In the genomic region with DNA sequence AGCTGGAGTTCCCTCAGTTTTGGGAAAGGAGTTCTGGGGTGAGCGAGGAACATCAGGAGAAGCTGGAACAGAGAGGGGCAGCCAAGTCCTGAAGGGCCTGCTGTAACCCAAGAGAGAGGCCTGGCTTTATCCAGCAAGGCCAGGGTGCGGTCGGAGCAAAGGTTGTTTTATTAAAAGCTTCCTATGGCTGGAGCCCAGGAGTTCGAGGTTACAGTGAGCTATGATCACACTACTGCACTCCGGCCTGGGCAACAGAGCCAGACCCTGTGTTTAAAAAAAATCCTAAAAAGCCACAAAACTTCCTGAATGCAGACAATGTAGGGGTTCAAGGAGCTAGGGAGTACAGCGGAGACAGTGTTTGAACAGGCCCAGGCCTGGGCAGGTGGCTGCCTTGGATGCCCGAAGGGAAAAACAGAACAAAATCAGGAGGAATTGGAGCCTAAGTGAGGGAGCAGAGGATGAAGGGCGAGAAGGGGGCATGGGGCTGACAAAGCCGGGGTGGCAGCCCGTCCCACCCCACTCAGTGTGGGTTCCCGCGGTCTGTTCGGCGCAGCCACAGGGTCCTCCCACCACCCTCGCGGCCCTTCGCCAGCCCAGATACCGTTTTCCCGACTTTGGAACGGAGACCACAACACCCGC, we compare ENCODE assay signal across 8 cellular contexts. TPM values are rescaled to one million over a fixed set of nuclear protein-coding genes. Genes with fewer than 3 reads are reported as not detected.
A peak's percentile ranks its signal among the peaks of the same experiment; 100 is the strongest.
DNase-seq lines count a peak whose midpoint lies in the region; ATAC-seq and TF ChIP-seq lines count a peak whose summit lies in the region.

No MANE protein-coding gene starts in this region.

- intact Hi-C loops in CD14-positive monocyte (cut with micrococcal nuclease), result loop anchor here (2.0 kb wide), 2 partner anchors 16 to 20 kb away; no protein-coding TSS in a partner anchor

- DNase-seq in CD14-positive monocyte (ENCODE audit: low spot score), result no peak
- peak; percentile 66 for DNase-seq in MV-4-11 (lab: John Stamatoyannopoulos, UW)
- no peak for DNase-seq in caudate nucleus (lab: John Stamatoyannopoulos, UW)
- no peak for DNase-seq in memory B cell (ENCODE audit: low spot score in 2 of 2)
- DNase-seq in upper lobe of left lung, result no peak
- no peak for DNase-seq in NK-92 (lab: John Stamatoyannopoulos, UW; ENCODE audit: unreplicated experiment)
- no peak for DNase-seq in NCI-H82 treated with DMSO at 0.1 percent for 48 hours (lab: John Stamatoyannopoulos, UW; ENCODE audit: unreplicated experiment)

- 6 to 8% methylated on average over 21 of the region's 21 CpGs for WGBS in upper lobe of left lung, 2 donors

- peak overlapping the region; percentile 97 to 100 (median 99) for H3K27ac Mint-ChIP-seq in CD14-positive monocyte
- peak overlapping the region; percentile 96 for H3K27ac Mint-ChIP-seq in memory B cell

- no peaks in the 10 kb centered on the region for H3K36me3 ChIP-seq in upper lobe of left lung

- H3K9me3 Mint-ChIP-seq in CD14-positive monocyte (no peaks in the 10 kb centered on the region), memory B cell (no peaks in the 10 kb centered on the region)

- no peaks in the 10 kb centered on the region for H3K9me3 ChIP-seq in upper lobe of left lung

- no peak for TF ChIP-seq POLR2A in upper lobe of left lung (IDR thresholded peaks at IDR 0.05)

- H3K4me1 Mint-ChIP-seq in CD14-positive monocyte, result peaks cover 39% of the 10 kb centered on the region
- H3K4me1 Mint-ChIP-seq in memory B cell, result peaks cover 16% of the 10 kb centered on the region

- H3K27me3 Mint-ChIP-seq in CD14-positive monocyte (ENCODE audit: low read depth in 3 of 3) (peaks cover 0 to 7% (median 2%) of the 10 kb centered on the region in 3 donors), memory B cell (no peaks in the 10 kb centered on the region)

- H3K27me3 ChIP-seq in upper lobe of left lung, result no peaks in the 10 kb centered on the region

- peak; percentile 23 for ATAC-seq in GM21528 (IDR thresholded peaks at IDR 0.05; ENCODE audit: low FRiP score, unreplicated experiment)
- peak; percentile 12 for ATAC-seq in memory B cell (ENCODE audit: low read depth)
- peak in 1 of 2 donors; percentile 76 for ATAC-seq in upper lobe of left lung (ENCODE audit: low FRiP score in 2 of 2)

- peaks cover 53 to 59% (median 53%) of the 10 kb centered on the region in 4 donors for H3K4me1 ChIP-seq in upper lobe of left lung

- peak overlapping the region; percentile 93 to 94 for H3K4me3 Mint-ChIP-seq in CD14-positive monocyte
- H3K4me3 Mint-ChIP-seq in memory B cell, result peak overlapping the region; percentile 100

- H3K27ac ChIP-seq in caudate nucleus (ENCODE audit: low read depth, low read length), result peak overlapping the region; percentile 100
- H3K27ac ChIP-seq in upper lobe of left lung, result peak overlapping the region; percentile 97 to 100 (median 97)

- peak overlapping the region; percentile 52 to 69 (median 64) for H3K4me3 ChIP-seq in upper lobe of left lung

- no peak for TF ChIP-seq EP300 in upper lobe of left lung (IDR thresholded peaks at IDR 0.05)

- H3K36me3 Mint-ChIP-seq in CD14-positive monocyte (no peaks in the 10 kb centered on the region), memory B cell (no peaks in the 10 kb centered on the region)

- TF ChIP-seq CTCF in CD14-positive monocyte (IDR thresholded peaks at IDR 0.05), result no peak
- no peak for TF ChIP-seq CTCF in upper lobe of left lung (IDR thresholded peaks at IDR 0.05)

RNA-seq across cellular contexts. Expression of a gene that starts 22.1 kb away (rescaled TPM):
- 100 to 1,000 TPM; 263 to 554 TPM for polyA plus RNA-seq in CD14-positive monocyte
- over 10,000 TPM in 5 of 6 donors, 1,000 to 10,000 TPM in 1; 9,697 to 52,390 (median 19,698) TPM for total RNA-seq in upper lobe of left lung

RNA-seq across cellular contexts. Expression of a gene that starts 48.1 kb away (rescaled TPM):
- 10 to 100 TPM; 18.6 to 29.7 TPM for polyA plus RNA-seq in CD14-positive monocyte
- 100 to 1,000 TPM in 1 of 6 donors, 10 to 100 TPM in 5; 64.0 to 120 (median 88.8) TPM for total RNA-seq in upper lobe of left lung

RNA-seq across cellular contexts. Expression of a gene that starts 54.2 kb away (rescaled TPM):
- 1 to 10 TPM in 1 of 2 donors, under 1 TPM in 1; 0.90 to 1.3 TPM for polyA plus RNA-seq in CD14-positive monocyte
- 1,000 to 10,000 TPM in 3 of 6 donors, 100 to 1,000 TPM in 3; 245 to 3,084 (median 1,019) TPM for total RNA-seq in upper lobe of left lung
